30 cellular contexts compared by ENCODE assay signal in genomic region chr18:9000736-9001135, GRCh38.
DNase-seq lines count a peak whose midpoint lies in the region; ATAC-seq and TF ChIP-seq lines count a peak whose summit lies in the region.
"Had no signal": no experiment of that assay in that cellular context is flagged by ENCODE, and none has a peak within 500 bp of the region (broad histone marks: within the 10 kb centered on the region; RNA-seq: fewer than 3 reads in every experiment).

No MANE protein-coding gene starts in this region.

- no peaks in the 10 kb centered on the region for H3F3A ChIP-seq in PC-3 (ENCODE audit: low read length, unreplicated experiment)

- H3K4me1 ChIP-seq in CD8-positive, alpha-beta memory T cell (ENCODE audit: insufficient read depth, low read length) = no peaks in the 10 kb centered on the region
- H3K4me1 ChIP-seq in PC-3 (ENCODE audit: insufficient read depth, low read length) (peaks cover 11% of the 10 kb centered on the region), rectal smooth muscle tissue (ENCODE audit: control insufficient read depth, insufficient read depth, low read length) (peaks cover 16% of the 10 kb centered on the region)
- H3K4me1 ChIP-seq: colonic mucosa, prostate gland, spleen, testis had no signal

- CTCF ChIA-PET in CD8-positive, alpha-beta memory T cell (lab: Charles Lee) = no interaction called here
- CTCF ChIA-PET in PC-3 (lab: Charles Lee) = no interaction called here

- no peak overlapping the region for H3K4me3 ChIP-seq in CD8-positive, alpha-beta memory T cell (ENCODE audit: low read length)
- H3K4me3 ChIP-seq in PC-3 (ENCODE audit: low read length) (no peak overlapping the region), fibroblast of the aortic adventitia (ENCODE audit: low read depth, low read length) (no peak overlapping the region), rectal smooth muscle tissue (ENCODE audit: low read length) (no peak overlapping the region), dorsolateral prefrontal cortex (no peak overlapping the region)
- H3K4me3 ChIP-seq: colonic mucosa, prostate gland, spleen, testis had no signal

- peaks cover 7 to 65% of the 10 kb centered on the region in 2 donors for H3K27me3 Mint-ChIP-seq in CD8-positive, alpha-beta memory T cell

- BruUV-seq in PC-3 (replicated peaks; lab: Mats Ljungman, UMichigan) = no TSS peak

- H3K4me2 ChIP-seq in PC-3 (ENCODE audit: low read length) = no peak overlapping the region
- H3K4me2 ChIP-seq: SK-N-SH had no signal

- H3K27me3 ChIP-seq in CD8-positive, alpha-beta memory T cell (ENCODE audit: insufficient read depth, low read length, poor library complexity, severe bottlenecking) = no peaks in the 10 kb centered on the region
- H3K27me3 ChIP-seq in PC-3 (ENCODE audit: low read length) = no peaks in the 10 kb centered on the region
- no peaks in the 10 kb centered on the region for H3K27me3 ChIP-seq in rectal smooth muscle tissue (ENCODE audit: control insufficient read depth, insufficient read depth, low read length)
- H3K27me3 ChIP-seq in dorsolateral prefrontal cortex = no peaks in the 10 kb centered on the region
- H3K27me3 ChIP-seq: brain microvascular endothelial cell, colonic mucosa, testis had no signal

- H3K9me3 Mint-ChIP-seq in CD8-positive, alpha-beta memory T cell = peaks cover 0 to 12% (median 4%) of the 10 kb centered on the region in 5 donors
- H3K9me3 Mint-ChIP-seq: effector memory CD8-positive, alpha-beta T cell had no signal

- ATAC-seq in PC-3 (no peak), HG02981 (IDR thresholded peaks at IDR 0.05; ENCODE audit: unreplicated experiment) (no peak)
- ATAC-seq: effector memory CD8-positive, alpha-beta T cell; stimulated activated effector memory CD8-positive, alpha-beta T cell treated with anti-CD3 and anti-CD28 coated beads, Interleukin-12 subunit alpha, Interleukin-12 subunit beta, amount 100 ng/mL, for 72 hours; T-helper 17 cell had no signal

- no peaks in the 10 kb centered on the region for H4K20me1 ChIP-seq in PC-3 (ENCODE audit: low read length)

- H3K27ac ChIP-seq in CD8-positive, alpha-beta memory T cell (ENCODE audit: low read depth, low read length) = peak overlapping the region; percentile 14
- no peak overlapping the region for H3K27ac ChIP-seq in PC-3 (ENCODE audit: low read length)
- peak overlapping the region; percentile 80 for H3K27ac ChIP-seq in rectal smooth muscle tissue (ENCODE audit: low read depth, low read length)
- no peak overlapping the region for H3K27ac ChIP-seq in dorsolateral prefrontal cortex
- H3K27ac ChIP-seq: brain microvascular endothelial cell, colonic mucosa, prostate gland, spleen, testis had no signal

- H3K27ac Mint-ChIP-seq in CD8-positive, alpha-beta memory T cell = no peak overlapping the region
- H3K27ac Mint-ChIP-seq: activated T-cell treated with anti-CD3 and anti-CD28 coated beads, Interleukin-2, amount 50 U/mL, for 24 hours; effector memory CD8-positive, alpha-beta T cell; H9; stimulated activated effector memory CD8-positive, alpha-beta T cell treated with anti-CD3 and anti-CD28 coated beads, Interleukin-12 subunit alpha, Interleukin-12 subunit beta, amount 100 ng/mL, for 72 hours; T-helper 17 cell had no signal

- DNase-seq in CD8-positive, alpha-beta memory T cell = no peak
- DNase-seq in PC-3 (no peak), fibroblast of the aortic adventitia (ENCODE audit: low read depth) (peak; percentile 80), dorsolateral prefrontal cortex (no peak), HK-2 (ENCODE audit: unreplicated experiment) (no peak), middle frontal gyrus (ENCODE audit: extremely low spot score, low spot score) (no peak)
- DNase-seq: activated CD4-positive, alpha-beta T cell treated with anti-CD3 and anti-CD28 coated beads for 4 hours; activated T-cell treated with anti-CD3 and anti-CD28 coated beads, Interleukin-2, amount 50 U/mL, for 24 hours; brain microvascular endothelial cell; C1 segment of cervical spinal cord; Calu3; colonic mucosa; DND-41; effector memory CD8-positive, alpha-beta T cell; H9; midbrain; NCI-H1105 treated with DMSO at 0.1 percent for 48 hours; NCI-H2029; NCI-H748 treated with DMSO at 0.1 percent for 48 hours; RPMI8226; SK-N-SH; spleen; stimulated activated CD4-positive, alpha-beta T cell treated with anti-CD3 and anti-CD28 coated beads, Interleukin-2, amount 100 ng/mL, for 48 hours; T-helper 17 cell; testis had no signal

- H3K9me2 ChIP-seq in PC-3 (replicated peaks; ENCODE audit: low read length) = no peaks in the 10 kb centered on the region
- H3K9me2 ChIP-seq: SK-N-SH had no signal

- no peaks in the 10 kb centered on the region for H3K36me3 ChIP-seq in CD8-positive, alpha-beta memory T cell (ENCODE audit: insufficient read depth, low read length)
- no peaks in the 10 kb centered on the region for H3K36me3 ChIP-seq in PC-3 (ENCODE audit: low read depth, low read length)
- H3K36me3 ChIP-seq in rectal smooth muscle tissue (ENCODE audit: control insufficient read depth, insufficient read depth, low read length) = no peaks in the 10 kb centered on the region
- H3K36me3 ChIP-seq: brain microvascular endothelial cell, colonic mucosa, prostate gland, spleen had no signal

- H3K4me3 Mint-ChIP-seq in CD8-positive, alpha-beta memory T cell = no peak overlapping the region
- H3K4me3 Mint-ChIP-seq: activated T-cell treated with anti-CD3 and anti-CD28 coated beads, Interleukin-2, amount 50 U/mL, for 24 hours; effector memory CD8-positive, alpha-beta T cell; H9; neural crest cell; stimulated activated effector memory CD8-positive, alpha-beta T cell treated with anti-CD3 and anti-CD28 coated beads, Interleukin-12 subunit alpha, Interleukin-12 subunit beta, amount 100 ng/mL, for 72 hours; T-helper 17 cell had no signal

- POLR2A ChIA-PET in CD8-positive, alpha-beta memory T cell (lab: Charles Lee) = no interaction called here
- POLR2A ChIA-PET in PC-3 (lab: Charles Lee; ENCODE audit: unreplicated experiment) = no interaction called here

- 0 out of 2 replicates have a peak overlapping the region, but pooled peaks have one; percentile 11 for H2AFZ ChIP-seq in PC-3 (ENCODE audit: low read length)

- TF ChIP-seq CTCF in PC-3 (conservative IDR thresholded peaks at IDR 0.05; ENCODE audit: low read depth, low read length) (no peak), fibroblast of the aortic adventitia (IDR thresholded peaks at IDR 0.05; ENCODE audit: insufficient read depth, low read length) (no peak), dorsolateral prefrontal cortex (IDR thresholded peaks at IDR 0.05 in 54 of 56, conservative IDR thresholded peaks at IDR 0.05 in 2 of 56; ENCODE audit: low read depth in 1 of 56, partially characterized antibody in 56 of 56) (no peak)

- H3K9me3 ChIP-seq in CD8-positive, alpha-beta memory T cell (ENCODE audit: low read length) = no peaks in the 10 kb centered on the region
- no peaks in the 10 kb centered on the region for H3K9me3 ChIP-seq in PC-3 (ENCODE audit: low read length)
- H3K9me3 ChIP-seq: colonic mucosa, prostate gland, SK-N-SH, testis had no signal

- H3K4me1 Mint-ChIP-seq in CD8-positive, alpha-beta memory T cell = no peaks in the 10 kb centered on the region
- H3K4me1 Mint-ChIP-seq: stimulated activated effector memory CD8-positive, alpha-beta T cell treated with anti-CD3 and anti-CD28 coated beads, Interleukin-12 subunit alpha, Interleukin-12 subunit beta, amount 100 ng/mL, for 72 hours had no signal

- H3K79me2 ChIP-seq in PC-3 (ENCODE audit: low read length) = no peaks in the 10 kb centered on the region

- H3K9ac ChIP-seq in PC-3 (ENCODE audit: low read length) (no peak overlapping the region), rectal smooth muscle tissue (ENCODE audit: low read length) (no peak overlapping the region)
- H3K9ac ChIP-seq: SK-N-SH had no signal

- peaks cover 0 to 1% (median 0%) of the 10 kb centered on the region in 3 donors for H3K36me3 Mint-ChIP-seq in CD8-positive, alpha-beta memory T cell
- H3K36me3 Mint-ChIP-seq: stimulated activated effector memory CD8-positive, alpha-beta T cell treated with anti-CD3 and anti-CD28 coated beads, Interleukin-12 subunit alpha, Interleukin-12 subunit beta, amount 100 ng/mL, for 72 hours had no signal

- intact Hi-C loops in PC-3 (cut with micrococcal nuclease) (no loop called here), dorsolateral prefrontal cortex (cut with DNase I) (no loop called here)

Comparison
In these comparisons a context has a peak if more than half of its experiments do, and no peak if none do; other contexts are left out.
1. H3K27ac ChIP-seq: peak in CD8-positive, alpha-beta memory T cell (single experiment) and rectal smooth muscle tissue (single experiment); none in PC-3 (single experiment) and dorsolateral prefrontal cortex (0 of 59).